ENCODE assay signal across 8 cellular contexts in the genomic region with DNA sequence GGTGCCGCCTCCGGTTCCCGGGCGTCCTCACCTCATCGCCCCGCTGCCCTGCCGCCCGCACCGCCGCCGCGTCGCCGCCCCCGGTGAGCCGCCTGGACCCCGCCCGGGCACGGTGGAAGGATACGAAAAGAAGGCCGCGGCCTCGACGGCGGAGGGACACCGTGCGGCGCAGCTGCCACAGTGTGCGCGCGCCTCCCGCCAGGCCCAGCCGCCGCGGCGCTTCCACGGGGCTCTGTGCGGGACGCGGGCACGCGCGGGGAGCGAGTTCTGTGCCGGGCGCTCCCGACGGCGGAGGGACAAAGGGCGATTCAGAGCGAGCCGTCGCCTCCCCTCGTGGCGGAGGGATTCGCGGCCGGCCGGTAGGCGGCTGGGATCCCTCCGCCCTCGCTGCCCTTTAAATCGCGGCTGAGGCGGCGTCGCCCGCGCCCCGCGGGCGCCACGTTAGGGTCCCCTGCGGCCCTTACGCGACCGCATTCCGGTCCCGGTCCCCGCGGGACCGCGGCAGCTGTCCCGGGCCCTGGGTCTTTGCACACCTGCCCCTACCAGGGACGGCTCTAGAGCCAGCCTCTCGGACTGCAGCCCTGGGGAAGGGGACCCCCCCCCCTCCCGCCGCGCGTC. TPM values are rescaled to one million over a fixed set of nuclear protein-coding genes. Genes with fewer than 3 reads are reported as not detected.
DNase-seq lines count a peak whose midpoint lies in the region; ATAC-seq and TF ChIP-seq lines count a peak whose summit lies in the region.

No MANE protein-coding gene starts in this region.

- intact Hi-C loops in activated T-helper 2 cell treated with anti-CD3 and anti-CD28 coated beads, Interferon-gamma antibody, Interleukin-2, Interleukin-4, amounts not matched to agents 10 μg/mL and 5 μg/mL and 100 μg/mL, durations not matched to agents 14 hours and 24 hours and 36 hours (cut with micrococcal nuclease): loop anchor here (2.0 to 10.0 kb wide), 4 partner anchors 59 to 249 kb away; a partner anchor contains a TSS
- intact Hi-C loops in natural killer cell (cut with micrococcal nuclease): loop anchor here (2.0 kb wide), 1 partner anchor 93 kb away; a partner anchor contains a TSS

- DNase-seq in COLO668 (lab: John Stamatoyannopoulos, UW; ENCODE audit: unreplicated experiment): peak; percentile 97
- DNase-seq in RPMI7951 (ENCODE audit: low read depth): peak; percentile 96
- DNase-seq in activated T-helper 2 cell treated with anti-CD3 and anti-CD28 coated beads, Interferon-gamma antibody, Interleukin-2, Interleukin-4, amounts not matched to agents 10 μg/mL and 5 μg/mL and 100 μg/mL, durations not matched to agents 14 hours and 24 hours and 36 hours (ENCODE audit: low spot score): peak; percentile 82
- DNase-seq in fibroblast of peridontal ligament (ENCODE audit: extremely low read depth): peak; percentile 89
- peak; percentile 86 for DNase-seq in natural killer cell

- H3K27ac Mint-ChIP-seq in activated T-helper 2 cell treated with anti-CD3 and anti-CD28 coated beads, Interferon-gamma antibody, Interleukin-2, Interleukin-4, amounts not matched to agents 10 μg/mL and 5 μg/mL and 100 μg/mL, durations not matched to agents 14 hours and 24 hours and 36 hours: peak overlapping the region; percentile 15
- peak overlapping the region; percentile 85 to 92 for H3K27ac Mint-ChIP-seq in natural killer cell
- peak overlapping the region; percentile 77 for H3K27ac Mint-ChIP-seq in stimulated activated memory B cell treated with anti-CD40 and anti-IgM and Interleukin-4, amounts not matched to agents 10 μg/mL and 1 μg/mL and 100 μg/mL, for 72 hours

- no peak for TF ChIP-seq CTCF in natural killer cell (IDR thresholded peaks at IDR 0.05)

- no peaks in the 10 kb centered on the region for H3K9me3 Mint-ChIP-seq in activated T-helper 2 cell treated with anti-CD3 and anti-CD28 coated beads, Interferon-gamma antibody, Interleukin-2, Interleukin-4, amounts not matched to agents 10 μg/mL and 5 μg/mL and 100 μg/mL, durations not matched to agents 14 hours and 24 hours and 36 hours
- H3K9me3 Mint-ChIP-seq in natural killer cell: no peaks in the 10 kb centered on the region
- H3K9me3 Mint-ChIP-seq in stimulated activated memory B cell treated with anti-CD40 and anti-IgM and Interleukin-4, amounts not matched to agents 10 μg/mL and 1 μg/mL and 100 μg/mL, for 72 hours: no peaks in the 10 kb centered on the region

- H3K36me3 Mint-ChIP-seq in activated T-helper 2 cell treated with anti-CD3 and anti-CD28 coated beads, Interferon-gamma antibody, Interleukin-2, Interleukin-4, amounts not matched to agents 10 μg/mL and 5 μg/mL and 100 μg/mL, durations not matched to agents 14 hours and 24 hours and 36 hours (ENCODE audit: low read depth): no peaks in the 10 kb centered on the region
- no peaks in the 10 kb centered on the region for H3K36me3 Mint-ChIP-seq in natural killer cell
- H3K36me3 Mint-ChIP-seq in stimulated activated memory B cell treated with anti-CD40 and anti-IgM and Interleukin-4, amounts not matched to agents 10 μg/mL and 1 μg/mL and 100 μg/mL, for 72 hours: no peaks in the 10 kb centered on the region

- peaks cover 29% of the 10 kb centered on the region for H3K4me1 Mint-ChIP-seq in activated T-helper 2 cell treated with anti-CD3 and anti-CD28 coated beads, Interferon-gamma antibody, Interleukin-2, Interleukin-4, amounts not matched to agents 10 μg/mL and 5 μg/mL and 100 μg/mL, durations not matched to agents 14 hours and 24 hours and 36 hours (ENCODE audit: low read depth)
- H3K4me1 Mint-ChIP-seq in natural killer cell: peaks cover 46 to 47% of the 10 kb centered on the region in 2 donors
- H3K4me1 Mint-ChIP-seq in stimulated activated memory B cell treated with anti-CD40 and anti-IgM and Interleukin-4, amounts not matched to agents 10 μg/mL and 1 μg/mL and 100 μg/mL, for 72 hours: peaks cover 52% of the 10 kb centered on the region

- TF ChIP-seq RAD21 in Ishikawa (IDR thresholded peaks at IDR 0.05; ENCODE audit: low read depth): no peak

- H3K27me3 Mint-ChIP-seq in activated T-helper 2 cell treated with anti-CD3 and anti-CD28 coated beads, Interferon-gamma antibody, Interleukin-2, Interleukin-4, amounts not matched to agents 10 μg/mL and 5 μg/mL and 100 μg/mL, durations not matched to agents 14 hours and 24 hours and 36 hours (ENCODE audit: low read depth): peaks cover 15% of the 10 kb centered on the region
- peaks cover 0 to 7% of the 10 kb centered on the region in 2 donors for H3K27me3 Mint-ChIP-seq in natural killer cell (ENCODE audit: low read depth in 2 of 2)
- no peaks in the 10 kb centered on the region for H3K27me3 Mint-ChIP-seq in stimulated activated memory B cell treated with anti-CD40 and anti-IgM and Interleukin-4, amounts not matched to agents 10 μg/mL and 1 μg/mL and 100 μg/mL, for 72 hours

- peak; percentile 50; the same call in 1 of the 2 replicates for TF ChIP-seq EP300 in Ishikawa (IDR thresholded peaks at IDR 0.05; ENCODE audit: borderline replicate concordance)

- H3K4me3 Mint-ChIP-seq in activated T-helper 2 cell treated with anti-CD3 and anti-CD28 coated beads, Interferon-gamma antibody, Interleukin-2, Interleukin-4, amounts not matched to agents 10 μg/mL and 5 μg/mL and 100 μg/mL, durations not matched to agents 14 hours and 24 hours and 36 hours (ENCODE audit: low read depth): peak overlapping the region; percentile 73
- H3K4me3 Mint-ChIP-seq in natural killer cell: peak overlapping the region; percentile 81
- peak overlapping the region; percentile 84 for H3K4me3 Mint-ChIP-seq in stimulated activated memory B cell treated with anti-CD40 and anti-IgM and Interleukin-4, amounts not matched to agents 10 μg/mL and 1 μg/mL and 100 μg/mL, for 72 hours

- ATAC-seq in GM21360 (IDR thresholded peaks at IDR 0.05; ENCODE audit: unreplicated experiment): peak; percentile 45
- ATAC-seq in natural killer cell: peak; percentile 59 to 73 (median 61)
- ATAC-seq in stimulated activated memory B cell treated with anti-CD40 and anti-IgM and Interleukin-4, amounts not matched to agents 10 μg/mL and 1 μg/mL and 100 μg/mL, for 72 hours: peak; percentile 63

TF ChIP-seq in Ishikawa, 13 proteins besides CTCF, POLR2A, EP300 and RAD21 (continues in another document):
- TF ChIP-seq NFIC (IDR thresholded peaks at IDR 0.05) (0 out of 2 replicates have a peak, but pooled peaks have one; percentile 22), TEAD4 (IDR thresholded peaks at IDR 0.05) (peak; percentile 43; the same call in 1 of the 2 replicates), TAF1 (IDR thresholded peaks at IDR 0.05; ENCODE audit: low read depth) (peak; percentile 87), EGR1 (IDR thresholded peaks at IDR 0.05) (no peak), FOXM1 (IDR thresholded peaks at IDR 0.05; ENCODE audit: borderline replicate concordance, low read depth) (no peak), TCF12 (IDR thresholded peaks at IDR 0.05; ENCODE audit: low read depth) (peak; percentile 55; the same call in 1 of the 2 replicates), YY1 (IDR thresholded peaks at IDR 0.05; ENCODE audit: low read depth) (peak; percentile 86), ZBTB7A (IDR thresholded peaks at IDR 0.05; ENCODE audit: low read depth) (peak; percentile 77)
- TF ChIP-seq, protein P1, sequence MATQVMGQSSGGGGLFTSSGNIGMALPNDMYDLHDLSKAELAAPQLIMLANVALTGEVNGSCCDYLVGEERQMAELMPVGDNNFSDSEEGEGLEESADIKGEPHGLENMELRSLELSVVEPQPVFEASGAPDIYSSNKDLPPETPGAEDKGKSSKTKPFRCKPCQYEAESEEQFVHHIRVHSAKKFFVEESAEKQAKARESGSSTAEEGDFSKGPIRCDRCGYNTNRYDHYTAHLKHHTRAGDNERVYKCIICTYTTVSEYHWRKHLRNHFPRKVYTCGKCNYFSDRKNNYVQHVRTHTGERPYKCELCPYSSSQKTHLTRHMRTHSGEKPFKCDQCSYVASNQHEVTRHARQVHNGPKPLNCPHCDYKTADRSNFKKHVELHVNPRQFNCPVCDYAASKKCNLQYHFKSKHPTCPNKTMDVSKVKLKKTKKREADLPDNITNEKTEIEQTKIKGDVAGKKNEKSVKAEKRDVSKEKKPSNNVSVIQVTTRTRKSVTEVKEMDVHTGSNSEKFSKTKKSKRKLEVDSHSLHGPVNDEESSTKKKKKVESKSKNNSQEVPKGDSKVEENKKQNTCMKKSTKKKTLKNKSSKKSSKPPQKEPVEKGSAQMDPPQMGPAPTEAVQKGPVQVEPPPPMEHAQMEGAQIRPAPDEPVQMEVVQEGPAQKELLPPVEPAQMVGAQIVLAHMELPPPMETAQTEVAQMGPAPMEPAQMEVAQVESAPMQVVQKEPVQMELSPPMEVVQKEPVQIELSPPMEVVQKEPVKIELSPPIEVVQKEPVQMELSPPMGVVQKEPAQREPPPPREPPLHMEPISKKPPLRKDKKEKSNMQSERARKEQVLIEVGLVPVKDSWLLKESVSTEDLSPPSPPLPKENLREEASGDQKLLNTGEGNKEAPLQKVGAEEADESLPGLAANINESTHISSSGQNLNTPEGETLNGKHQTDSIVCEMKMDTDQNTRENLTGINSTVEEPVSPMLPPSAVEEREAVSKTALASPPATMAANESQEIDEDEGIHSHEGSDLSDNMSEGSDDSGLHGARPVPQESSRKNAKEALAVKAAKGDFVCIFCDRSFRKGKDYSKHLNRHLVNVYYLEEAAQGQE (IDR thresholded peaks at IDR 0.05; ENCODE audit: low read depth): no peak
- TF ChIP-seq, protein P2, sequence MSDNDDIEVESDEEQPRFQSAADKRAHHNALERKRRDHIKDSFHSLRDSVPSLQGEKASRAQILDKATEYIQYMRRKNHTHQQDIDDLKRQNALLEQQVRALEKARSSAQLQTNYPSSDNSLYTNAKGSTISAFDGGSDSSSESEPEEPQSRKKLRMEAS (IDR thresholded peaks at IDR 0.05): peak; percentile 74
- TF ChIP-seq, protein P3, sequence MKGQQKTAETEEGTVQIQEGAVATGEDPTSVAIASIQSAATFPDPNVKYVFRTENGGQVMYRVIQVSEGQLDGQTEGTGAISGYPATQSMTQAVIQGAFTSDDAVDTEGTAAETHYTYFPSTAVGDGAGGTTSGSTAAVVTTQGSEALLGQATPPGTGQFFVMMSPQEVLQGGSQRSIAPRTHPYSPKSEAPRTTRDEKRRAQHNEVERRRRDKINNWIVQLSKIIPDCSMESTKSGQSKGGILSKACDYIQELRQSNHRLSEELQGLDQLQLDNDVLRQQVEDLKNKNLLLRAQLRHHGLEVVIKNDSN (IDR thresholded peaks at IDR 0.05): no peak; the same call in 1 of the 2 replicates

RNA-seq across cellular contexts. Expression of a gene that starts 0.6 kb away (rescaled TPM):
- total RNA-seq in RPMI7951 (2014; rRNA removed; shearing (Covaris generic)): 17.7 and 25.1 TPM in 2 replicates
- 31.5 and 34.0 TPM in 2 replicates for total RNA-seq in activated T-helper 2 cell treated with anti-CD3 and anti-CD28 coated beads, Interferon-gamma antibody, Interleukin-2, Interleukin-4, amounts not matched to agents 10 μg/mL and 5 μg/mL and 100 μg/mL, durations not matched to agents 14 hours and 24 hours and 36 hours
- 10 to 100 TPM; 45.0 to 60.1 (median 55.6) TPM for total RNA-seq in natural killer cell

RNA-seq across cellular contexts. Expression of a gene that starts 58.1 kb away (rescaled TPM):
- total RNA-seq in RPMI7951 (2014; rRNA removed; shearing (Covaris generic)): 60.3 and 69.1 TPM in 2 replicates
- total RNA-seq in activated T-helper 2 cell treated with anti-CD3 and anti-CD28 coated beads, Interferon-gamma antibody, Interleukin-2, Interleukin-4, amounts not matched to agents 10 μg/mL and 5 μg/mL and 100 μg/mL, durations not matched to agents 14 hours and 24 hours and 36 hours: 32.7 and 34.2 TPM in 2 replicates
- 10 to 100 TPM; 15.6 to 26.1 (median 17.7) TPM for total RNA-seq in natural killer cell

Comparison
In these comparisons a context has a peak if more than half of its experiments do, and no peak if none do; other contexts are left out.
1. Peak in every context shown above with its lines: DNase-seq and ATAC-seq.
2. H3K27ac Mint-ChIP-seq: peak in every context shown above with its lines; median percentile 88 in natural killer cell; 77 in stimulated activated memory B cell treated with anti-CD40 and anti-IgM and Interleukin-4, amounts not matched to agents 10 μg/mL and 1 μg/mL and 100 μg/mL, for 72 hours; 15 in activated T-helper 2 cell treated with anti-CD3 and anti-CD28 coated beads, Interferon-gamma antibody, Interleukin-2, Interleukin-4, amounts not matched to agents 10 μg/mL and 5 μg/mL and 100 μg/mL, durations not matched to agents 14 hours and 24 hours and 36 hours.